In the genomic region with DNA sequence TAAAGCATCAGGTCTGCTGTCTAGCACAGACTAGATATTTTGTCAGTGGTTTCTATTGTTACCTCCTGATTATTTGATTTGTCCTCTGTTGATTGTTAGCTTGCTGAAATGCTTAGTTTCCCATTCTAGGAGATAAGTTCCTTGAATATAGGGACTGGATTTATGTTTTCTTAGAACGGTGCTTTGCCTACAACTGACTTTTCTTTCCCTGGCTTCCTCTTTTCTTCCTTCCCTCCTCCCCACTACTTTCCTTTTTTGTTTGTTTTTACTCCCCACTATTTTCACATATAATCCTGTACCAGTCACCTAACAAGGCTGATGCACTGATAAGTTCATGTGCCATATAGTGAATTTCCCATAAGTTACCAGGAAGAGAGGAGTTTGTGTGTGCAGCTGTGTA, we compare ENCODE assay signal across 17 cellular contexts. TPM values are rescaled to one million over a fixed set of nuclear protein-coding genes. Genes with fewer than 3 reads are reported as not detected.
DNase-seq lines count a peak whose midpoint lies in the region; ATAC-seq, FAIRE-seq and TF ChIP-seq lines count a peak whose summit lies in the region.
"Had no signal": no experiment of that assay in that cellular context is flagged by ENCODE, and none has a peak within 500 bp of the region (broad histone marks: within the 10 kb centered on the region; RNA-seq: fewer than 3 reads in every experiment).

No MANE protein-coding gene starts in this region.

- H3K9me3 Mint-ChIP-seq in GM23338 = no peaks in the 10 kb centered on the region
- H3K9me3 Mint-ChIP-seq: CD8-positive, alpha-beta T cell had no signal

- H3K9me1 ChIP-seq in K562 (ENCODE audit: control insufficient read depth, insufficient read depth, low read length) = no peaks in the 10 kb centered on the region

- H2AFZ ChIP-seq in GM23338 (peak overlapping the region; percentile 16; the same call in 1 of the 2 replicates), OCI-LY7 (ENCODE audit: low read length) (peak overlapping the region; percentile 69), K562 (ENCODE audit: low read depth, low read length) (no peak overlapping the region)

- H3K27me3 ChIP-seq in GM23338 (ENCODE audit: insufficient read depth) (no peaks in the 10 kb centered on the region), K562 (ENCODE audit: control insufficient read depth in 2 of 2, insufficient read depth in 2 of 2, low read length in 2 of 2) (peaks cover 3 to 11% of the 10 kb centered on the region in 2 experiments; a peak in 3 of 5 replicates), stomach (no peaks in the 10 kb centered on the region)
- H3K27me3 ChIP-seq: BLaER1 treated with 17β-estradiol and CSF1 and Interleukin-3, amounts not matched to agents 10 nM and 100 nM had no signal

- H3K4me1 ChIP-seq in GM23338 (ENCODE audit: insufficient read depth) (no peaks in the 10 kb centered on the region), OCI-LY7 (ENCODE audit: insufficient read depth, low read length, poor library complexity, severe bottlenecking) (peaks cover 44% of the 10 kb centered on the region), K562 (replicated peaks in 1 of 2; ENCODE audit: control insufficient read depth in 2 of 2, insufficient read depth in 2 of 2, low read length in 2 of 2) (no peaks in the 10 kb centered on the region; a peak in 1 of 5 replicates), stomach (no peaks in the 10 kb centered on the region)

- H3K9me3 ChIP-seq in OCI-LY7 (ENCODE audit: low read length) (no peaks in the 10 kb centered on the region), K562 (replicated peaks; ENCODE audit: control insufficient read depth, insufficient read depth, low read depth, low read length) (no peaks in the 10 kb centered on the region), stomach (no peaks in the 10 kb centered on the region)
- H3K9me3 ChIP-seq: HAP-1 had no signal

- TF ChIP-seq CTCF in GM23338 (conservative IDR thresholded peaks at IDR 0.05; ENCODE audit: low read depth in 2 of 2) = no peak
- no peak for TF ChIP-seq CTCF in OCI-LY7 (conservative IDR thresholded peaks at IDR 0.05; ENCODE audit: low read length)
- TF ChIP-seq CTCF in K562 (IDR thresholded peaks at IDR 0.05 in 2 of 3, conservative IDR thresholded peaks at IDR 0.05 in 1 of 3; ENCODE audit: insufficient read depth in 2 of 3, low read depth in 1 of 3, low read length in 3 of 3) = no peak
- TF ChIP-seq CTCF in stomach (IDR thresholded peaks at IDR 0.05) = no peak

- no peak for TF ChIP-seq EP300 in K562 (IDR thresholded peaks at IDR 0.05; ENCODE audit: low read length)
- no peak for TF ChIP-seq EP300 in stomach (IDR thresholded peaks at IDR 0.05)

- no peaks in the 10 kb centered on the region for H3F3A ChIP-seq in GM23338 (replicated peaks; ENCODE audit: low read depth)

- in situ Hi-C loops in K562 (cut with MboI) = no loop called here

- intact Hi-C loops in OCI-LY7 (cut with micrococcal nuclease; ENCODE audit: unreplicated experiment) (no loop called here), K562 (cut with micrococcal nuclease) (no loop called here), stomach (cut with DNase I; ENCODE audit: low total_unique reads) (no loop called here)

- H4K20me1 ChIP-seq in GM23338 (replicated peaks; ENCODE audit: insufficient read depth) = no peaks in the 10 kb centered on the region
- no peaks in the 10 kb centered on the region for H4K20me1 ChIP-seq in OCI-LY7 (ENCODE audit: insufficient read depth, low read length)
- H4K20me1 ChIP-seq in K562 (replicated peaks; ENCODE audit: control insufficient read depth, insufficient read depth, low read length) = no peaks in the 10 kb centered on the region
- H4K20me1 ChIP-seq: BLaER1 treated with 17β-estradiol and CSF1 and Interleukin-3, amounts not matched to agents 10 nM and 100 nM had no signal

- no peak overlapping the region for H3K4me3 ChIP-seq in GM23338
- H3K4me3 ChIP-seq in OCI-LY7 (ENCODE audit: low read depth, low read length, poor library complexity, severe bottlenecking) = no peak overlapping the region
- no peak overlapping the region for H3K4me3 ChIP-seq in K562
- no peak overlapping the region for H3K4me3 ChIP-seq in stomach
- H3K4me3 ChIP-seq: BLaER1 treated with 17β-estradiol and CSF1 and Interleukin-3, amounts not matched to agents 10 nM and 100 nM; HAP-1 had no signal

- DNase-seq in GM23338 (ENCODE audit: low spot score) (no peak), OCI-LY7 (ENCODE audit: low spot score) (no peak), K562 (ENCODE audit: extremely low read depth in 1 of 4, low spot score in 3 of 4) (no peak), stomach (no peak), SW 1271 (lab: John Stamatoyannopoulos, UW) (no peak)
- no peak for DNase-seq in stimulated activated CD4-positive, alpha-beta T cell treated with anti-CD3 and anti-CD28 coated beads, Interleukin-15, amount 100 ng/mL, for 24 hours
- DNase-seq: Calu3; CD8-positive, alpha-beta T cell; DMS53; DND-41 had no signal

- TF ChIP-seq RAD21 in K562 (CRISPR knock-in tag; conservative IDR thresholded peaks at IDR 0.05 in 1 of 2, IDR thresholded peaks at IDR 0.05 in 1 of 2) = no peak

- H3K27ac Mint-ChIP-seq in GM23338 = no peak overlapping the region
- H3K27ac Mint-ChIP-seq: B cell; CD8-positive, alpha-beta T cell had no signal

- H3K27ac ChIP-seq in GM23338 (ENCODE audit: low read depth) (no peak overlapping the region), OCI-LY7 (ENCODE audit: low read depth, low read length, poor library complexity, severe bottlenecking) (peak overlapping the region; percentile 39), K562 (ENCODE audit: extremely low read depth, low read depth, low read length) (no peak overlapping the region), stomach (no peak overlapping the region)
- H3K27ac ChIP-seq: BLaER1 treated with 17β-estradiol and CSF1 and Interleukin-3, amounts not matched to agents 10 nM and 100 nM had no signal

- no peak for FAIRE-seq in K562 (lab: Jason Lieb, UNC)
- FAIRE-seq: G401.6, GM12891, GM19239, HepG2 had no signal

- POLR2A ChIA-PET in OCI-LY7 (lab: Charles Lee) = interaction anchor here (0.6 to 1.9 kb wide), 4 partner anchors 9 to 57 kb away, joined by 3 to 8 read pairs (median 4); no protein-coding TSS in a partner anchor
- POLR2A ChIA-PET in K562 (lab: Yijun Ruan, JAX) = interaction anchor here (0.6 to 1.6 kb wide), 2 partner anchors 22 to 978 kb away, joined by 3 read pairs; no protein-coding TSS in a partner anchor

- CTCF ChIA-PET in OCI-LY7 (lab: Charles Lee; ENCODE audit: unreplicated experiment) (no interaction called here), K562 (lab: Yijun Ruan, JAX; ENCODE audit: low intra/inter-chr PET ratio) (no interaction called here)

- H3K4me3 Mint-ChIP-seq in GM23338 = no peak overlapping the region
- H3K4me3 Mint-ChIP-seq: B cell; CD8-positive, alpha-beta T cell had no signal

- H3K36me3 Mint-ChIP-seq in GM23338 (ENCODE audit: low read depth) = no peaks in the 10 kb centered on the region
- H3K36me3 Mint-ChIP-seq: CD8-positive, alpha-beta T cell had no signal

- H3K36me3 ChIP-seq in GM23338 (ENCODE audit: insufficient read depth) (no peaks in the 10 kb centered on the region), OCI-LY7 (ENCODE audit: insufficient read depth, low read length) (no peaks in the 10 kb centered on the region), K562 (ENCODE audit: control insufficient read depth, insufficient read depth, low read length) (no peaks in the 10 kb centered on the region), stomach (no peaks in the 10 kb centered on the region)
- H3K36me3 ChIP-seq: BLaER1 treated with 17β-estradiol and CSF1 and Interleukin-3, amounts not matched to agents 10 nM and 100 nM; HAP-1 had no signal

- no peaks in the 10 kb centered on the region for H3K4me1 Mint-ChIP-seq in GM23338

- ATAC-seq in GM23338 = no peak
- ATAC-seq in K562 = no peak
- ATAC-seq: CD8-positive, alpha-beta T cell; HepG2 had no signal

- BruUV-seq in OCI-LY7 (replicated peaks; lab: Mats Ljungman, UMichigan) (no TSS peak), K562 (replicated peaks; lab: Mats Ljungman, UMichigan) (no TSS peak)

- H3K27me3 Mint-ChIP-seq in GM23338 (ENCODE audit: insufficient read depth, low read depth, poor library complexity) = peaks cover 5% of the 10 kb centered on the region

- no peak for TF ChIP-seq POLR2A in K562 (conservative IDR thresholded peaks at IDR 0.05)
- TF ChIP-seq POLR2A in stomach (IDR thresholded peaks at IDR 0.05) = no peak

- H3K4me2 ChIP-seq in GM23338 = no peak overlapping the region
- H3K4me2 ChIP-seq in OCI-LY7 (ENCODE audit: low read length) = peak overlapping the region; percentile 43
- no peak overlapping the region for H3K4me2 ChIP-seq in K562 (ENCODE audit: insufficient read depth, low read length)

- WGBS in K562 (ENCODE audit: insufficient coverage, low coverage, missing lambda C conversion rate) = 10% methylated on average over 1 of the region's 1 CpG
- WGBS in stomach, 5 donors = 17 to 59% (median 48%) methylated on average over 1 of the region's 1 CpG

- no peaks in the 10 kb centered on the region for H3K79me2 ChIP-seq in GM23338 (replicated peaks; ENCODE audit: insufficient read depth)
- H3K79me2 ChIP-seq in OCI-LY7 (ENCODE audit: insufficient read depth, low read depth, low read length) = no peaks in the 10 kb centered on the region
- H3K79me2 ChIP-seq in K562 (ENCODE audit: control insufficient read depth, insufficient read depth, low read length) = no peaks in the 10 kb centered on the region

- H3K9me2 ChIP-seq in GM23338 (ENCODE audit: insufficient read depth) = no peaks in the 10 kb centered on the region; the same call in 1 of the 2 replicates
- no peaks in the 10 kb centered on the region for H3K9me2 ChIP-seq in OCI-LY7 (ENCODE audit: insufficient read depth, low read length)

- no peak overlapping the region for H3K9ac ChIP-seq in K562 (ENCODE audit: insufficient read depth in 1 of 2, low read depth in 2 of 2, low read length in 2 of 2)
- H3K9ac ChIP-seq: BLaER1 treated with 17β-estradiol and CSF1 and Interleukin-3, amounts not matched to agents 10 nM and 100 nM had no signal

RNA-seq across cellular contexts. Expression of gene METAP2, which starts 58.5 kb away (rescaled TPM):
- 111 and 130 TPM in 2 replicates for total RNA-seq in GM23338 (2014; rRNA removed; shearing (Covaris generic))
- polyA plus RNA-seq in GM23338 (2016; fragmentation: Nextera tagmentation; extraction: Ambion mirVana) = 153 and 159 TPM in 2 replicates
- 90.3 and 102 TPM in 2 replicates for total RNA-seq in OCI-LY7 (2014; rRNA removed; shearing (Covaris generic))
- total RNA-seq in OCI-LY7 (2022) = 152 and 177 TPM in 2 replicates
- 21.0 and 95.6 TPM in 2 replicates for total RNA-seq in K562 (2011; cell fraction: chromatin; rRNA removed; ENCODE audit: low replicate concordance)
- 17.0 and 24.2 TPM in 2 replicates for total RNA-seq in K562 (2011; cell fraction: nucleolus; rRNA removed)
- total RNA-seq in K562 (2011; cell fraction: nucleoplasm; rRNA removed) = 29.3 and 37.4 TPM in 2 replicates
- total RNA-seq in K562 (2014; rRNA removed) = 117 and 161 TPM in 2 replicates
- 180 and 219 TPM in 2 replicates for total RNA-seq in K562 (2014; rRNA removed; fragmentation: Illumina TruSeq; extraction: Trizol)
- 187 and 205 TPM in 2 replicates for total RNA-seq in K562 (2015; rRNA removed; fragmentation: Illumina TruSeq; extraction: Trizol)
- total RNA-seq in K562 (2021) = 107 and 112 TPM in 2 replicates
- 149 and 197 TPM in 2 replicates for polyA plus RNA-seq in K562 (2011; rRNA removed)
- polyA plus RNA-seq in K562 (2011; cell fraction: cytosol; rRNA removed) = 26.0 and 50.2 TPM in 2 replicates
- 22.9 and 34.9 TPM in 2 replicates for polyA plus RNA-seq in K562 (2011; cell fraction: nucleus; rRNA removed)
- polyA plus RNA-seq in K562 (2012) = 112 and 123 TPM in 2 replicates
- 195 and 197 TPM in 2 replicates for polyA plus RNA-seq in K562 (2014; fragmentation: Illumina TruSeq; extraction: Trizol)
- 100 to 1,000 TPM in 1 of 2 experiments, 10 to 100 TPM in 1; 75.5 to 104 TPM for polyA plus RNA-seq in K562 (2014; fragmentation: Nextera tagmentation; extraction: Ambion mirVana)
- 130 and 164 TPM in 2 replicates for polyA plus RNA-seq in K562 (2014; rRNA removed)
- polyA minus RNA-seq in K562 (2011; rRNA and poly(A)+ RNA removed) = 157 and 180 TPM in 2 replicates
- 36.6 and 38.9 TPM in 2 replicates for polyA minus RNA-seq in K562 (2011; cell fraction: cytosol; rRNA and poly(A)+ RNA removed)
- polyA minus RNA-seq in K562 (2011; cell fraction: nucleus; rRNA and poly(A)+ RNA removed) = 27.7 and 41.0 TPM in 2 replicates
- total RNA-seq in stomach = 100 to 1,000 TPM in 1 of 5 donors, 10 to 100 TPM in 4; 14.0 to 111 (median 50.5) TPM
- 10 to 100 TPM; 36.7 to 74.1 (median 36.8) TPM for polyA plus RNA-seq in stomach
